In the genomic region with DNA sequence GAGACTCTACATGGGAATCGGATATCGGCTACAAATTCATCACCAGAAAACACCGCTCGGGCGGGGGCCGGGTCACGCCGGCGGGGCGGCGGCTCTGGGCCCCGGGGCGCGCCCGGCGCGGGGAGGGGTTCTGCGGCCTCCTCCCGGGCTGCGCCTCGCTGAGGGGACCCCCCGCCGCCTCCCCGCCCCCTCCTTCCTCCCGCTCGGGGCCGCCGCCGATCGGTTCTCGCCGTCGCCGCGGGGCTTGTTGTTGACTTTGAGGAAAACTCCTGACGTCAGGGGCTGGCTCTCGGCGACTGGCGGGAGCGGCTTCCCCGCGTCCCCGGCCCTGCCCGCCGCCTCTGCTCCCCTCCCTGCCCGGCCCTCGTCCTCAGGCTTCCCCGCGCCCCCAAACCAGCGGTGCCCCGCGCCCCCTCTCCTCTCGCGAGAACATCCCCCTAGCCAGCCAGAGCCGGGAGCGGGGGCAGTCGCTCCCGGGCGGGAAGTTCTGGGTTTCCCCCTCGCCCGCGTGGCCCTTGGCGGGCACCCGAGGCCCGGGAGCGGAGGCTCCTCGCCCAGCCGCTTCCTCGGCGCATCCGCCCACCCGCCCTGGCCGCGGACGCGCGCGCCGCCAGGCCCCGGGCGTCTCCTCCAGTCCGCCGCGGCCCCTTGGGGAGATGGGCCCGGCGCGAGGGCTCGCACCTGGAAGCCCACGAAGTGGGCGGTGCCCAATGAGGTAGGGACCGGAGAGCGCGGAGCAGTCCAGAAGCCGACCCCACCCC, we compare ENCODE assay signal across 8 cellular contexts. TPM values are rescaled to one million over a fixed set of nuclear protein-coding genes. Genes with fewer than 3 reads are reported as not detected.
DNase-seq lines count a peak whose midpoint lies in the region; ATAC-seq and TF ChIP-seq lines count a peak whose summit lies in the region.

No MANE protein-coding gene starts in this region.

- H3K4me3 ChIP-seq in ovary (peak overlapping the region; percentile 62), thoracic aorta (peak overlapping the region; percentile 94)

- no peak for TF ChIP-seq EP300 in ovary (IDR thresholded peaks at IDR 0.05)

- no peaks in the 10 kb centered on the region for H3K36me3 Mint-ChIP-seq in activated naive CD8-positive, alpha-beta T cell

- in situ Hi-C loops in SK-MEL-5 (cut with HindIII; ENCODE audit: low pct_unique_long_range_greater_than_20kb, low sequenced_read_pairs): no loop called here

- ATAC-seq in GM21786 (IDR thresholded peaks at IDR 0.05; ENCODE audit: unreplicated experiment): peak; percentile 60
- ATAC-seq in thoracic aorta (ENCODE audit: insufficient number of reproducible peaks, low FRiP score, low read depth): peak; percentile 86

- H3K27ac ChIP-seq in KOPT-K1 (ENCODE audit: low read depth, low read length, poor library complexity, severe bottlenecking): peak overlapping the region; percentile 89
- peak overlapping the region; percentile 94 to 100 for H3K27ac ChIP-seq in ovary
- peak overlapping the region; percentile 96 for H3K27ac ChIP-seq in thoracic aorta

- H3K9me3 Mint-ChIP-seq in activated naive CD8-positive, alpha-beta T cell (ENCODE audit: low read depth): no peaks in the 10 kb centered on the region

- 0 to 1% (median 0%) methylated on average over 9 to 94 of the region's 94 CpGs for WGBS in ovary, 3 donors

- DNase-seq in ELF-1 (ENCODE audit: low read depth, low spot score): peak; percentile 58
- peak; percentile 59 for DNase-seq in SK-MEL-5 (ENCODE audit: low read depth, low spot score)
- peak; percentile 59 to 93 (median 82) for DNase-seq in head of caudate nucleus
- DNase-seq in ovary: peak; percentile 87 to 92 (median 90)
- peak; percentile 41 for DNase-seq in thoracic aorta (ENCODE audit: low spot score)

- H3K4me1 Mint-ChIP-seq in activated naive CD8-positive, alpha-beta T cell (ENCODE audit: low read depth): peaks cover 40% of the 10 kb centered on the region

- H3K4me3 Mint-ChIP-seq in activated naive CD8-positive, alpha-beta T cell: peak overlapping the region; percentile 89

- H3K27ac Mint-ChIP-seq in activated naive CD8-positive, alpha-beta T cell: peak overlapping the region; percentile 97

- no peaks in the 10 kb centered on the region for H3K27me3 Mint-ChIP-seq in activated naive CD8-positive, alpha-beta T cell

- H3K9me3 ChIP-seq in KOPT-K1 (ENCODE audit: insufficient read depth, low read length, poor library complexity, severe bottlenecking) (no peaks in the 10 kb centered on the region), ovary (no peaks in the 10 kb centered on the region), thoracic aorta (no peaks in the 10 kb centered on the region)

- H3K4me1 ChIP-seq in ovary (ENCODE audit: insufficient read depth): no peaks in the 10 kb centered on the region
- peaks cover 19 to 31% of the 10 kb centered on the region in 2 donors for H3K4me1 ChIP-seq in thoracic aorta (ENCODE audit: control insufficient read depth in 1 of 2, low read depth in 2 of 2)

- intact Hi-C loops in head of caudate nucleus (cut with DNase I) (loop anchor here (10.0 kb wide), 3 partner anchors 54 to 366 kb away; no protein-coding TSS in a partner anchor), ovary (cut with DNase I) (loop anchor here in 1 of 4 donors (5.0 to 10.0 kb wide), 2 partner anchors 64 to 197 kb away; no protein-coding TSS in a partner anchor)

- no peak for TF ChIP-seq CTCF in ovary (IDR thresholded peaks at IDR 0.05)
- no peak for TF ChIP-seq CTCF in thoracic aorta (IDR thresholded peaks at IDR 0.05)

- TF ChIP-seq POLR2A in ovary (IDR thresholded peaks at IDR 0.05): peak; percentile 28

- H3K27me3 ChIP-seq in ovary (no peaks in the 10 kb centered on the region), thoracic aorta (replicated peaks; ENCODE audit: insufficient read depth) (no peaks in the 10 kb centered on the region)

- H3K36me3 ChIP-seq in KOPT-K1 (ENCODE audit: insufficient read depth, low read length) (no peaks in the 10 kb centered on the region), ovary (no peaks in the 10 kb centered on the region), thoracic aorta (no peaks in the 10 kb centered on the region)

RNA-seq across cellular contexts. Expression of gene AKT3, which starts 0.5 kb away (rescaled TPM):
- 29.3 and 35.7 TPM in 2 replicates for total RNA-seq in SK-MEL-5 (2014; rRNA removed; shearing (Covaris generic))
- 22.7 and 27.2 TPM in 2 replicates for polyA plus RNA-seq in SK-MEL-5 (2015; cell fraction: cytosol; rRNA removed)
- 17.6 TPM in 2 replicates for polyA plus RNA-seq in SK-MEL-5 (2015; cell fraction: nucleus; rRNA removed)
- total RNA-seq in ovary: 100 to 1,000 TPM in 5 of 7 donors, 10 to 100 TPM in 2; 45.8 to 202 (median 135) TPM
- polyA plus RNA-seq in ovary: 10 to 100 TPM; 27.2 to 60.5 TPM
- total RNA-seq in thoracic aorta: 10 to 100 TPM; 46.0 to 85.8 TPM

Comparison
In these comparisons a context has a peak if more than half of its experiments do, and no peak if none do; other contexts are left out.
1. Peak in every context shown above with its lines: DNase-seq, ATAC-seq, H3K4me3 ChIP-seq and H3K27ac ChIP-seq.